ENCODE assay signal across 9 cellular contexts in the genomic region with DNA sequence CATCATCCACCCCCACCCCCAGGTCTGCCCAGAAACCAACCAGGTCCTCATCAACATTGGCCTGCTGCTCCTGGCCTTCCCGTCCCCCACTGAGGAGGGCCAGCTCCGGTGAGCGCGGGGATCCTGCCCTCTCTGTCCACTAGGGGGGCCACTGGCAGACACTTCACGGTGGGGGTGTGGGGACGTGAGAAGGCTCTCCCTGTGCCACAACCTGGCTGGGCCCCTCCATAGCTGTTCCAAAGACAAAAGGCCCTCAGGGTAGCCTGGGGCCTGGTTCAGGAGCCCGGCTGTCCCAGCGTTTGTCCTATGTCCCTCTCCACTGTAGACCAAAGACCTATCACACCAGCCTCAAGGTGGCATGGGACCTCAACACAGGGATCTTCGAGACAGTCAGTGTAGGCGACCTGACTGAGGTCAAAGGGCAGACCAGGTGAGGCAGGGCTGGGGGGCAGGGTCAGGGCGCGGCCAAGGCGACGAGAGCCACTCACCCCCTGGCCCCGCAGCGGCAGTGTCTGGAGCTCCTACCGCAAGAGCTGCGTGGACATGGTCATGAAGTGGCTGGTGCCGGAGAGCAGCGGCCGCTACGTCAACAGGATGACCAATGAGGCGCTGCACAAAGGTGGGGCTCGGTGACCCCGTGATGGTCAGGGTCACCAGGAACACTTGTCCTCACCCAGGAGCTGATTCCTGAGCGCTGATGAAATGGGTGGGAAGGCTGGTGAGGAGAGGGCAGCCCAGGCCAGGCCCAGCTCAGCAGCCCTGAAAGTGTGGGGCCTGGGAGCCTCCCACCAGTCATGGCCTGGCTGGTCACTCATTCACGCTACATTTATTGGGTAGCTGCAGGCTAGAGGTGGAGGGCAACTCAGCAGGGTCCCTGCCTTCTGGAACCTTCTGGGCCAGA. TPM values are rescaled to one million over a fixed set of nuclear protein-coding genes. Genes with fewer than 3 reads are reported as not detected.
DNase-seq lines count a peak whose midpoint lies in the region; ATAC-seq, FAIRE-seq and TF ChIP-seq lines count a peak whose summit lies in the region.
"Had no signal": no experiment of that assay in that cellular context is flagged by ENCODE, and none has a peak within 500 bp of the region (broad histone marks: within the 10 kb centered on the region; RNA-seq: fewer than 3 reads in every experiment).

No MANE protein-coding gene starts in this region.

- CTCF ChIA-PET in K562 (lab: Yijun Ruan, JAX; ENCODE audit: low intra/inter-chr PET ratio) = no interaction called here
- CTCF ChIA-PET in naive thymus-derived CD4-positive, alpha-beta T cell (lab: Charles Lee) = interaction anchor here (0.8 to 1.4 kb wide), 5 partner anchors 17 to 116 kb away, joined by 3 to 4 read pairs (median 3); no protein-coding TSS in a partner anchor

- in situ Hi-C loops in K562 (cut with MboI) = no loop called here

- peak; percentile 50 for TF ChIP-seq POLR2A in K562 (conservative IDR thresholded peaks at IDR 0.05)

- intact Hi-C loops in K562 (cut with micrococcal nuclease) = loop anchor here (10.0 kb wide), 1 partner anchor 75 kb away; the partner anchor contains the start of gene IL27RA
- intact Hi-C loops in naive thymus-derived CD4-positive, alpha-beta T cell (cut with micrococcal nuclease) = loop anchor here in 1 of 2 donors (1.0 to 2.0 kb wide), 2 partner anchors 73 to 88 kb away; no protein-coding TSS in a partner anchor

- BruUV-seq in K562 (replicated peaks; lab: Mats Ljungman, UMichigan) = TSS peak; percentile 36

- POLR2A ChIA-PET in K562 (lab: Yijun Ruan, JAX) = interaction anchor here (0.5 to 1.0 kb wide), 4 partner anchors 16 to 25 kb away, joined by 3 read pairs; no protein-coding TSS in a partner anchor
- POLR2A ChIA-PET in naive thymus-derived CD4-positive, alpha-beta T cell (lab: Charles Lee) = interaction anchor here (0.6 to 1.1 kb wide), 5 partner anchors 32 to 89 kb away, joined by 3 to 4 read pairs (median 4); partner anchors contain the start of gene IL27RA

- TF ChIP-seq EP300 in K562 (IDR thresholded peaks at IDR 0.05; ENCODE audit: low read length) = no peak

- H3K9me3 Mint-ChIP-seq in naive thymus-derived CD4-positive, alpha-beta T cell = no peaks in the 10 kb centered on the region

- no peak for TF ChIP-seq RAD21 in K562 (CRISPR knock-in tag; conservative IDR thresholded peaks at IDR 0.05 in 1 of 2, IDR thresholded peaks at IDR 0.05 in 1 of 2)

- H3K27me3 Mint-ChIP-seq in naive thymus-derived CD4-positive, alpha-beta T cell = no peaks in the 10 kb centered on the region

- no peak overlapping the region for H3K27ac ChIP-seq in DND-41 (ENCODE audit: low read length)
- no peak overlapping the region for H3K27ac ChIP-seq in K562 (ENCODE audit: extremely low read depth, low read depth, low read length)
- H3K27ac ChIP-seq in naive thymus-derived CD4-positive, alpha-beta T cell (ENCODE audit: low read depth, low read length) = no peak overlapping the region

- H3K27me3 ChIP-seq in DND-41 (ENCODE audit: insufficient read depth, low read length, poor library complexity) = no peaks in the 10 kb centered on the region
- no peaks in the 10 kb centered on the region for H3K27me3 ChIP-seq in K562 (ENCODE audit: control insufficient read depth in 2 of 2, insufficient read depth in 2 of 2, low read length in 2 of 2)
- H3K27me3 ChIP-seq in naive thymus-derived CD4-positive, alpha-beta T cell (ENCODE audit: control insufficient read depth in 2 of 2, insufficient read depth in 2 of 2, low read length in 2 of 2) = no peaks in the 10 kb centered on the region

- peaks cover 0 to 31% (median 10%) of the 10 kb centered on the region in 5 donors for H3K36me3 Mint-ChIP-seq in naive thymus-derived CD4-positive, alpha-beta T cell

- peak; percentile 27 for DNase-seq in DND-41
- DNase-seq in HuH-7.5 (ENCODE audit: low spot score) = peak; percentile 89
- peak; percentile 30 to 66 (median 62) for DNase-seq in K562 (ENCODE audit: extremely low read depth in 1 of 4, low spot score in 3 of 4)
- DNase-seq in naive thymus-derived CD4-positive, alpha-beta T cell = peak in 2 of 9 donors; percentile 29 to 37
- no peak for DNase-seq in dedifferentiated amniotic fluid mesenchymal stem cell (ENCODE audit: extremely low spot score)
- DNase-seq in cerebellum (ENCODE audit: low spot score) = no peak
- no peak for DNase-seq in superior temporal gyrus (ENCODE audit: extremely low spot score)
- no peak for DNase-seq in mesenteric fat pad (ENCODE audit: low spot score)
- DNase-seq: NCI-H526 treated with DMSO at 0.1 percent for 48 hours had no signal

- H3K9me1 ChIP-seq in K562 (ENCODE audit: control insufficient read depth, insufficient read depth, low read length) = no peaks in the 10 kb centered on the region

- H2AFZ ChIP-seq in DND-41 (ENCODE audit: low read depth, low read length) = no peak overlapping the region
- no peak overlapping the region for H2AFZ ChIP-seq in K562 (ENCODE audit: low read depth, low read length)

- H3K9me3 ChIP-seq in DND-41 (ENCODE audit: insufficient read depth, low read length, severe bottlenecking) (no peaks in the 10 kb centered on the region), K562 (replicated peaks; ENCODE audit: control insufficient read depth, insufficient read depth, low read depth, low read length) (no peaks in the 10 kb centered on the region)
- H3K9me3 ChIP-seq in naive thymus-derived CD4-positive, alpha-beta T cell (ENCODE audit: control insufficient read depth in 2 of 3, low read length in 3 of 3) = no peaks in the 10 kb centered on the region

- peak; percentile 42; the same call in 2 of the 3 replicates for ATAC-seq in DND-41 (ENCODE audit: insufficient read depth, low read depth)
- ATAC-seq in K562 = peak; percentile 69
- peak; percentile 61 for ATAC-seq in naive thymus-derived CD4-positive, alpha-beta T cell

- H3K79me2 ChIP-seq in DND-41 (ENCODE audit: insufficient read depth, low read length) (peaks cover 7% of the 10 kb centered on the region; the same call in 1 of the 2 replicates), K562 (ENCODE audit: control insufficient read depth, insufficient read depth, low read length) (no peaks in the 10 kb centered on the region)

- H3K4me2 ChIP-seq in DND-41 (ENCODE audit: insufficient read depth, low read length) (no peak overlapping the region), K562 (ENCODE audit: insufficient read depth, low read length) (no peak overlapping the region)

- H3K4me1 Mint-ChIP-seq in naive thymus-derived CD4-positive, alpha-beta T cell = peaks cover 0 to 5% (median 3%) of the 10 kb centered on the region in 7 donors

- peak; percentile 54 for TF ChIP-seq CTCF in DND-41 (IDR thresholded peaks at IDR 0.05; ENCODE audit: borderline replicate concordance, extremely low read depth, low read length, poor library complexity, severe bottlenecking)
- peak; percentile 46 to 54 (median 48) for TF ChIP-seq CTCF in K562 (IDR thresholded peaks at IDR 0.05 in 2 of 3, conservative IDR thresholded peaks at IDR 0.05 in 1 of 3; ENCODE audit: insufficient read depth in 2 of 3, low read depth in 1 of 3, low read length in 3 of 3)

- H4K20me1 ChIP-seq in DND-41 (ENCODE audit: insufficient read depth, low read length) (peaks cover 18% of the 10 kb centered on the region), K562 (replicated peaks; ENCODE audit: control insufficient read depth, insufficient read depth, low read length) (no peaks in the 10 kb centered on the region)

- peaks cover 74% of the 10 kb centered on the region for H3K36me3 ChIP-seq in DND-41 (ENCODE audit: insufficient read depth, low read length)
- H3K36me3 ChIP-seq in K562 (ENCODE audit: control insufficient read depth, insufficient read depth, low read length) = peaks cover 84% of the 10 kb centered on the region
- H3K36me3 ChIP-seq in naive thymus-derived CD4-positive, alpha-beta T cell (ENCODE audit: control insufficient read depth in 2 of 3, insufficient read depth in 3 of 3, low read length in 3 of 3) = peaks cover 0 to 87% (median 0%) of the 10 kb centered on the region in 3 experiments

- H3K9ac ChIP-seq in DND-41 (ENCODE audit: low read depth, low read length) (no peak overlapping the region), K562 (ENCODE audit: insufficient read depth in 1 of 2, low read depth in 2 of 2, low read length in 2 of 2) (peak overlapping the region in 1 of 2 experiments; percentile 64; a peak in 1 of 4 replicates)

- WGBS in K562 (ENCODE audit: insufficient coverage, low coverage, missing lambda C conversion rate) = 90% methylated on average over 26 of the region's 27 CpGs

- peak overlapping the region in 3 of 9 donors; percentile 31 to 75 (median 43) for H3K27ac Mint-ChIP-seq in naive thymus-derived CD4-positive, alpha-beta T cell

- FAIRE-seq in K562 (lab: Jason Lieb, UNC) = no peak

- H3K4me1 ChIP-seq in DND-41 (ENCODE audit: insufficient read depth, low read length) (no peaks in the 10 kb centered on the region), K562 (replicated peaks in 1 of 2; ENCODE audit: control insufficient read depth in 2 of 2, insufficient read depth in 2 of 2, low read length in 2 of 2) (peaks cover 7 to 71% of the 10 kb centered on the region in 2 experiments; a peak in 4 of 5 replicates)
- no peaks in the 10 kb centered on the region for H3K4me1 ChIP-seq in naive thymus-derived CD4-positive, alpha-beta T cell (ENCODE audit: control insufficient read depth in 2 of 2, insufficient read depth in 2 of 2, low read length in 2 of 2)

- no peak overlapping the region for H3K4me3 Mint-ChIP-seq in naive thymus-derived CD4-positive, alpha-beta T cell

- no peak overlapping the region for H3K4me3 ChIP-seq in DND-41 (ENCODE audit: low read depth in 1 of 2, low read length in 2 of 2)
- H3K4me3 ChIP-seq in K562 = no peak overlapping the region
- H3K4me3 ChIP-seq in naive thymus-derived CD4-positive, alpha-beta T cell (ENCODE audit: low read length) = no peak overlapping the region

RNA-seq across cellular contexts. Expression of gene DCAF15, which starts 7.9 kb away (rescaled TPM):
- 49.6 and 162 TPM in 2 replicates for total RNA-seq in K562 (2011; cell fraction: chromatin; rRNA removed; ENCODE audit: low replicate concordance)
- 148 and 149 TPM in 2 replicates for total RNA-seq in K562 (2011; cell fraction: nucleolus; rRNA removed)
- total RNA-seq in K562 (2011; cell fraction: nucleoplasm; rRNA removed) = 55.0 and 76.5 TPM in 2 replicates
- total RNA-seq in K562 (2014; rRNA removed) = 37.0 and 39.4 TPM in 2 replicates
- 10.4 and 13.6 TPM in 2 replicates for total RNA-seq in K562 (2014; rRNA removed; fragmentation: Illumina TruSeq; extraction: Trizol)
- 22.5 and 24.0 TPM in 2 replicates for total RNA-seq in K562 (2015; rRNA removed; fragmentation: Illumina TruSeq; extraction: Trizol)
- 63.2 and 68.5 TPM in 2 replicates for total RNA-seq in K562 (2021)
- 27.7 and 46.8 TPM in 2 replicates for polyA plus RNA-seq in K562 (2011; rRNA removed)
- polyA plus RNA-seq in K562 (2011; cell fraction: cytosol; rRNA removed) = 28.8 and 44.6 TPM in 2 replicates
- 228 and 347 TPM in 2 replicates for polyA plus RNA-seq in K562 (2011; cell fraction: nucleus; rRNA removed)
- polyA plus RNA-seq in K562 (2012) = 50.0 and 68.0 TPM in 2 replicates
- polyA plus RNA-seq in K562 (2014; fragmentation: Illumina TruSeq; extraction: Trizol) = 31.0 and 55.5 TPM in 2 replicates
- polyA plus RNA-seq in K562 (2014; fragmentation: Nextera tagmentation; extraction: Ambion mirVana) = under 1 TPM; 0.17 to 0.56 TPM
- 52.5 and 56.2 TPM in 2 replicates for polyA plus RNA-seq in K562 (2014; rRNA removed)
- 14.2 and 17.7 TPM in 2 replicates for polyA minus RNA-seq in K562 (2011; rRNA and poly(A)+ RNA removed)
- 19.0 and 22.3 TPM in 2 replicates for polyA minus RNA-seq in K562 (2011; cell fraction: cytosol; rRNA and poly(A)+ RNA removed)
- polyA minus RNA-seq in K562 (2011; cell fraction: nucleus; rRNA and poly(A)+ RNA removed) = 42.0 and 54.3 TPM in 2 replicates
- 10 to 100 TPM; 68.5 to 92.0 (median 87.2) TPM for total RNA-seq in naive thymus-derived CD4-positive, alpha-beta T cell
- 1 to 10 TPM; 3.7 to 8.8 TPM for polyA plus RNA-seq in naive thymus-derived CD4-positive, alpha-beta T cell
- total RNA-seq in cerebellum = 11.6 TPM
- 17.5 TPM for total RNA-seq in mesenteric fat pad

RNA-seq across cellular contexts. Expression of gene PODNL1, which starts 22.0 kb away (rescaled TPM):
- 0.14 and 2.1 TPM in 2 replicates for total RNA-seq in K562 (2011; cell fraction: chromatin; rRNA removed; ENCODE audit: low replicate concordance)
- total RNA-seq in K562 (2011; cell fraction: nucleolus; rRNA removed) = 0.53 and 1.2 TPM in 2 replicates
- total RNA-seq in K562 (2011; cell fraction: nucleoplasm; rRNA removed) = 0.29 and 2.3 TPM in 2 replicates
- total RNA-seq in K562 (2014; rRNA removed) = 0.12 TPM in 1 of 2 replicates, not detected in the other
- total RNA-seq in K562 (2014; rRNA removed; fragmentation: Illumina TruSeq; extraction: Trizol) = not detected in 2 replicates
- 0.25 and 0.34 TPM in 2 replicates for total RNA-seq in K562 (2015; rRNA removed; fragmentation: Illumina TruSeq; extraction: Trizol)
- total RNA-seq in K562 (2021) = 0.40 and 0.47 TPM in 2 replicates
- 0.18 and 0.46 TPM in 2 replicates for polyA plus RNA-seq in K562 (2011; rRNA removed)
- 0.55 and 0.91 TPM in 2 replicates for polyA plus RNA-seq in K562 (2011; cell fraction: cytosol; rRNA removed)
- polyA plus RNA-seq in K562 (2011; cell fraction: nucleus; rRNA removed) = 0.18 and 0.60 TPM in 2 replicates
- polyA plus RNA-seq in K562 (2012) = 0.82 and 1.8 TPM in 2 replicates
- polyA plus RNA-seq in K562 (2014; fragmentation: Illumina TruSeq; extraction: Trizol) = 0.22 and 0.42 TPM in 2 replicates
- under 1 TPM in 1 of 2 experiments, not detected in 1; 0.24 TPM for polyA plus RNA-seq in K562 (2014; fragmentation: Nextera tagmentation; extraction: Ambion mirVana)
- 0.21 TPM in 1 of 2 replicates, not detected in the other for polyA plus RNA-seq in K562 (2014; rRNA removed)
- 0.42 TPM in 1 of 2 replicates, not detected in the other for polyA minus RNA-seq in K562 (2011; rRNA and poly(A)+ RNA removed)
- polyA minus RNA-seq in K562 (2011; cell fraction: cytosol; rRNA and poly(A)+ RNA removed) = not detected in 2 replicates
- 0.13 and 0.67 TPM in 2 replicates for polyA minus RNA-seq in K562 (2011; cell fraction: nucleus; rRNA and poly(A)+ RNA removed)
- under 1 TPM in 1 of 5 experiments, not detected in 4; 0.59 TPM for total RNA-seq in naive thymus-derived CD4-positive, alpha-beta T cell
- under 1 TPM in 1 of 2 donors, not detected in 1; 0.33 TPM for polyA plus RNA-seq in naive thymus-derived CD4-positive, alpha-beta T cell
- total RNA-seq in cerebellum = 0.45 TPM
- 0.93 TPM for total RNA-seq in mesenteric fat pad

RNA-seq across cellular contexts. Expression of gene RFX1, which starts 45.9 kb away (rescaled TPM):
- 5.5 and 14.4 TPM in 2 replicates for total RNA-seq in K562 (2011; cell fraction: chromatin; rRNA removed; ENCODE audit: low replicate concordance)
- total RNA-seq in K562 (2011; cell fraction: nucleolus; rRNA removed) = 12.2 and 13.2 TPM in 2 replicates
- total RNA-seq in K562 (2011; cell fraction: nucleoplasm; rRNA removed) = 7.8 and 8.1 TPM in 2 replicates
- total RNA-seq in K562 (2014; rRNA removed) (3.1 and 4.0 TPM in 2 replicates), K562 (2014; rRNA removed; fragmentation: Illumina TruSeq; extraction: Trizol) (0.22 and 0.40 TPM in 2 replicates), K562 (2015; rRNA removed; fragmentation: Illumina TruSeq; extraction: Trizol) (1.2 and 1.4 TPM in 2 replicates), K562 (2021) (17.9 and 19.3 TPM in 2 replicates), cerebellum (3.4 TPM), mesenteric fat pad (12.2 TPM)
- polyA plus RNA-seq in K562 (2011; rRNA removed) (0.95 and 1.4 TPM in 2 replicates), K562 (2014; fragmentation: Illumina TruSeq; extraction: Trizol) (1.7 and 4.7 TPM in 2 replicates), K562 (2014; fragmentation: Nextera tagmentation; extraction: Ambion mirVana) (under 1 TPM; 0.14 to 0.25 TPM), K562 (2014; rRNA removed) (3.8 and 4.8 TPM in 2 replicates)
- polyA plus RNA-seq in K562 (2011; cell fraction: cytosol; rRNA removed) = 0.60 and 1.4 TPM in 2 replicates
- polyA plus RNA-seq in K562 (2011; cell fraction: nucleus; rRNA removed) = 5.3 and 11.1 TPM in 2 replicates
- 9.7 and 10.4 TPM in 2 replicates for polyA plus RNA-seq in K562 (2012)
- polyA minus RNA-seq in K562 (2011; rRNA and poly(A)+ RNA removed) = 0.35 and 0.36 TPM in 2 replicates
- polyA minus RNA-seq in K562 (2011; cell fraction: cytosol; rRNA and poly(A)+ RNA removed) = 5.1 and 12.7 TPM in 2 replicates
- polyA minus RNA-seq in K562 (2011; cell fraction: nucleus; rRNA and poly(A)+ RNA removed) = 4.2 and 5.9 TPM in 2 replicates
- 10 to 100 TPM; 15.7 to 23.5 (median 20.5) TPM for total RNA-seq in naive thymus-derived CD4-positive, alpha-beta T cell
- polyA plus RNA-seq in naive thymus-derived CD4-positive, alpha-beta T cell = 1 to 10 TPM; 1.0 TPM

RNA-seq across cellular contexts. Expression of gene CC2D1A, which starts 54.2 kb away (rescaled TPM):
- total RNA-seq in K562 (2011; cell fraction: chromatin; rRNA removed; ENCODE audit: low replicate concordance) = 61.5 and 146 TPM in 2 replicates
- total RNA-seq in K562 (2011; cell fraction: nucleolus; rRNA removed) = 72.1 and 79.4 TPM in 2 replicates
- total RNA-seq in K562 (2011; cell fraction: nucleoplasm; rRNA removed) = 61.5 and 70.7 TPM in 2 replicates
- 17.9 and 18.8 TPM in 2 replicates for total RNA-seq in K562 (2014; rRNA removed)
- total RNA-seq in K562 (2014; rRNA removed; fragmentation: Illumina TruSeq; extraction: Trizol) = 5.8 and 7.7 TPM in 2 replicates
- total RNA-seq in K562 (2015; rRNA removed; fragmentation: Illumina TruSeq; extraction: Trizol) = 12.0 and 12.9 TPM in 2 replicates
- total RNA-seq in K562 (2021) = 28.4 and 31.0 TPM in 2 replicates
- 10.1 and 25.5 TPM in 2 replicates for polyA plus RNA-seq in K562 (2011; rRNA removed)
- polyA plus RNA-seq in K562 (2011; cell fraction: cytosol; rRNA removed) = 8.9 and 11.7 TPM in 2 replicates
- 67.6 and 73.2 TPM in 2 replicates for polyA plus RNA-seq in K562 (2011; cell fraction: nucleus; rRNA removed)
- polyA plus RNA-seq in K562 (2012) = 17.9 and 39.2 TPM in 2 replicates
- polyA plus RNA-seq in K562 (2014; fragmentation: Illumina TruSeq; extraction: Trizol) = 15.6 and 21.2 TPM in 2 replicates
- polyA plus RNA-seq in K562 (2014; fragmentation: Nextera tagmentation; extraction: Ambion mirVana) = under 1 TPM; 0.32 to 0.42 TPM
- 26.7 and 27.1 TPM in 2 replicates for polyA plus RNA-seq in K562 (2014; rRNA removed)
- polyA minus RNA-seq in K562 (2011; rRNA and poly(A)+ RNA removed) = 8.3 and 8.9 TPM in 2 replicates
- 9.0 and 11.1 TPM in 2 replicates for polyA minus RNA-seq in K562 (2011; cell fraction: cytosol; rRNA and poly(A)+ RNA removed)
- 15.9 and 19.3 TPM in 2 replicates for polyA minus RNA-seq in K562 (2011; cell fraction: nucleus; rRNA and poly(A)+ RNA removed)
- total RNA-seq in naive thymus-derived CD4-positive, alpha-beta T cell = 10 to 100 TPM; 21.0 to 33.1 (median 29.8) TPM
- 10 to 100 TPM in 1 of 2 donors, 1 to 10 TPM in 1; 4.1 to 13.3 TPM for polyA plus RNA-seq in naive thymus-derived CD4-positive, alpha-beta T cell
- 10.1 TPM for total RNA-seq in cerebellum
- total RNA-seq in mesenteric fat pad = 30.2 TPM

RNA-seq across cellular contexts. Expression of gene BRME1, which starts 54.3 kb away (rescaled TPM):
- 4.2 and 15.2 TPM in 2 replicates for total RNA-seq in K562 (2011; cell fraction: chromatin; rRNA removed; ENCODE audit: low replicate concordance)
- 11.3 and 15.2 TPM in 2 replicates for total RNA-seq in K562 (2011; cell fraction: nucleolus; rRNA removed)
- total RNA-seq in K562 (2011; cell fraction: nucleoplasm; rRNA removed) = 7.3 TPM in 2 replicates
- 3.6 and 4.2 TPM in 2 replicates for total RNA-seq in K562 (2014; rRNA removed)
- 1.9 and 2.4 TPM in 2 replicates for total RNA-seq in K562 (2014; rRNA removed; fragmentation: Illumina TruSeq; extraction: Trizol)
- total RNA-seq in K562 (2015; rRNA removed; fragmentation: Illumina TruSeq; extraction: Trizol) = 4.6 and 6.0 TPM in 2 replicates
- 5.9 and 6.1 TPM in 2 replicates for total RNA-seq in K562 (2021)
- 3.0 and 5.5 TPM in 2 replicates for polyA plus RNA-seq in K562 (2011; rRNA removed)
- 5.1 and 5.3 TPM in 2 replicates for polyA plus RNA-seq in K562 (2011; cell fraction: cytosol; rRNA removed)
- 13.5 and 15.3 TPM in 2 replicates for polyA plus RNA-seq in K562 (2011; cell fraction: nucleus; rRNA removed)
- polyA plus RNA-seq in K562 (2012) = 4.7 and 8.9 TPM in 2 replicates
- 4.6 and 4.8 TPM in 2 replicates for polyA plus RNA-seq in K562 (2014; fragmentation: Illumina TruSeq; extraction: Trizol)
- under 1 TPM; 0.75 to 0.88 TPM for polyA plus RNA-seq in K562 (2014; fragmentation: Nextera tagmentation; extraction: Ambion mirVana)
- polyA plus RNA-seq in K562 (2014; rRNA removed) = 4.5 and 6.0 TPM in 2 replicates
- 1.4 and 1.6 TPM in 2 replicates for polyA minus RNA-seq in K562 (2011; rRNA and poly(A)+ RNA removed)
- polyA minus RNA-seq in K562 (2011; cell fraction: cytosol; rRNA and poly(A)+ RNA removed) = 1.4 and 4.5 TPM in 2 replicates
- polyA minus RNA-seq in K562 (2011; cell fraction: nucleus; rRNA and poly(A)+ RNA removed) = 4.6 and 7.6 TPM in 2 replicates
- 10 to 100 TPM in 1 of 5 experiments, 1 to 10 TPM in 4; 1.8 to 13.7 (median 2.9) TPM for total RNA-seq in naive thymus-derived CD4-positive, alpha-beta T cell
- polyA plus RNA-seq in naive thymus-derived CD4-positive, alpha-beta T cell = 1 to 10 TPM in 1 of 2 donors, under 1 TPM in 1; 0.56 to 1.6 TPM
- 8.6 TPM for total RNA-seq in cerebellum
- 0.67 TPM for total RNA-seq in mesenteric fat pad

Comparison
In these comparisons a context has a peak if more than half of its experiments do, and no peak if none do; other contexts are left out.
1. DNase-seq: peak in DND-41 (single experiment), HuH-7.5 (single experiment) and K562 (4 of 4); none in dedifferentiated amniotic fluid mesenchymal stem cell (single experiment), cerebellum (single experiment), superior temporal gyrus (single experiment) and mesenteric fat pad (single experiment).
2. Peak in every context shown above with its lines, with median percentiles within 50 percentile points of each other: ATAC-seq.